Comparison of ENCODE assay signal across 28 cellular contexts in genomic region chr3:47588587-47588986, GRCh38.
"Had no signal": no experiment of that assay in that cellular context is flagged by ENCODE, and none has a peak within 500 bp of the region (broad histone marks: within the 10 kb centered on the region; RNA-seq: fewer than 3 reads in every experiment).

No MANE protein-coding gene starts in this region.

- ATAC-seq: activated CD4-positive, alpha-beta T cell treated with anti-CD3 and anti-CD28 coated beads for 36 hours; Panc1 had no signal

- H3K4me3 ChIP-seq: adrenal gland, SJCRH30 had no signal

- H3K27me3 ChIP-seq: adrenal gland, SJCRH30 had no signal

- H3K4me1 ChIP-seq: adrenal gland, SJCRH30 had no signal

- H3K4me3 Mint-ChIP-seq: activated CD4-positive, alpha-beta memory T cell treated with anti-CD3 and anti-CD28 coated beads, Interleukin-2, amount 10 ng/mL, durations not matched to agents 7 days and 5 days; activated CD4-positive, alpha-beta T cell treated with anti-CD3 and anti-CD28 coated beads for 36 hours; activated naive CD4-positive, alpha-beta T cell treated with anti-CD3 and anti-CD28 coated beads for 36 hours; activated naive CD8-positive, alpha-beta T cell treated with anti-CD3 and anti-CD28 coated beads for 36 hours had no signal

- H3K27me3 Mint-ChIP-seq: activated CD4-positive, alpha-beta memory T cell treated with anti-CD3 and anti-CD28 coated beads, Interleukin-2, amount 10 ng/mL, durations not matched to agents 7 days and 5 days; activated CD4-positive, alpha-beta T cell treated with anti-CD3 and anti-CD28 coated beads for 36 hours; activated naive CD8-positive, alpha-beta T cell treated with anti-CD3 and anti-CD28 coated beads for 36 hours had no signal

- H3K9me3 Mint-ChIP-seq: activated CD4-positive, alpha-beta memory T cell treated with anti-CD3 and anti-CD28 coated beads, Interleukin-2, amount 10 ng/mL, durations not matched to agents 7 days and 5 days; activated naive CD4-positive, alpha-beta T cell treated with anti-CD3 and anti-CD28 coated beads for 36 hours; activated naive CD8-positive, alpha-beta T cell treated with anti-CD3 and anti-CD28 coated beads for 36 hours had no signal

- H3K4me1 Mint-ChIP-seq: activated CD4-positive, alpha-beta memory T cell treated with anti-CD3 and anti-CD28 coated beads, Interleukin-2, amount 10 ng/mL, durations not matched to agents 7 days and 5 days; activated CD4-positive, alpha-beta T cell treated with anti-CD3 and anti-CD28 coated beads for 36 hours; activated naive CD8-positive, alpha-beta T cell treated with anti-CD3 and anti-CD28 coated beads for 36 hours had no signal

- H3K27ac Mint-ChIP-seq: activated CD4-positive, alpha-beta memory T cell treated with anti-CD3 and anti-CD28 coated beads, Interleukin-2, amount 10 ng/mL, durations not matched to agents 7 days and 5 days; activated CD4-positive, alpha-beta T cell treated with anti-CD3 and anti-CD28 coated beads for 36 hours; activated naive CD4-positive, alpha-beta T cell treated with anti-CD3 and anti-CD28 coated beads for 36 hours had no signal

- H3K9me3 ChIP-seq: adrenal gland, SJCRH30, SK-N-SH had no signal

- H3K4me2 ChIP-seq: SK-N-SH had no signal

- H3K9me2 ChIP-seq: SK-N-SH had no signal

- H3K27ac ChIP-seq: adrenal gland, RWPE1, SJCRH30, WERI-Rb-1 had no signal

- H3K9ac ChIP-seq: SK-N-SH had no signal

- DNase-seq: activated CD4-positive, alpha-beta memory T cell treated with anti-CD3 and anti-CD28 coated beads, Interleukin-2, amount 10 ng/mL, durations not matched to agents 7 days and 5 days; activated CD4-positive, alpha-beta T cell treated with anti-CD3 and anti-CD28 coated beads for 36 hours; activated CD4-positive, alpha-beta T cell treated with anti-CD3 and anti-CD28 coated beads, Interleukin-2, amount 50 U/mL, for 1 hour; activated CD8-positive, alpha-beta memory T cell treated with anti-CD3 and anti-CD28 coated beads, Interleukin-2, amount 50 U/mL, for 48 hours; activated effector memory CD4-positive, alpha-beta T cell treated with anti-CD3 and anti-CD28 coated beads, Interleukin-2, amount 50 U/mL, for 16 hours; activated naive CD4-positive, alpha-beta T cell treated with anti-CD3 and anti-CD28 coated beads for 36 hours; activated naive CD8-positive, alpha-beta T cell treated with anti-CD3 and anti-CD28 coated beads for 36 hours; activated T-cell treated with anti-CD3 and anti-CD28 coated beads, Interleukin-2, amount 50 U/mL, for 1 hour; adrenal gland; anterior cingulate cortex; cerebellar nuclear complex; Karpas-422; MM.1S; NCI-H1105; NCI-H1436; NCI-H1694 treated with DMSO at 0.1 percent for 48 hours; NCI-H2029 treated with DMSO at 0.1 percent for 48 hours; NCI-H345; NCI-H510A; NCI-H526 treated with DMSO at 0.1 percent for 48 hours; NCI-H82; Right ventricle myocardium superior; SJCRH30; SK-N-SH; T-helper 1 cell; WERI-Rb-1 had no signal
